In genomic region chr5:57172466-57172961, GRCh38 we compare ENCODE assay signal across 8 cellular contexts. TPM values are rescaled to one million over a fixed set of nuclear protein-coding genes. Genes with fewer than 3 reads are reported as not detected.
DNase-seq lines count a peak whose midpoint lies in the region; ATAC-seq and TF ChIP-seq lines count a peak whose summit lies in the region.

No MANE protein-coding gene starts in this region.

- no peak overlapping the region for H2BK12ac ChIP-seq in H9 (ENCODE audit: insufficient read length, low read depth, low read length)

- H3K36me3 Mint-ChIP-seq in H9 (ENCODE audit: insufficient read depth in 1 of 3, low read depth in 3 of 3) (peaks cover 16 to 23% (median 20%) of the 10 kb centered on the region in 3 experiments), endodermal cell (ENCODE audit: low read depth) (peaks cover 20% of the 10 kb centered on the region), nephron (ENCODE audit: low read depth) (peaks cover 14% of the 10 kb centered on the region)
- H3K36me3 Mint-ChIP-seq in T-helper 2 cell treated with Interferon-gamma antibody and Interleukin-4, amounts not matched to agents 5 μg/mL and 100 μg/mL, for 36 hours (ENCODE audit: low read depth) = peaks cover 24% of the 10 kb centered on the region

- H3K79me1 ChIP-seq in H9 (ENCODE audit: insufficient read depth, low read depth, low read length, poor library complexity, severe bottlenecking) = no peaks in the 10 kb centered on the region

- no peak for DNase-seq in AG10803 (ENCODE audit: low read depth)
- no peak for DNase-seq in H9
- peak; percentile 23 for DNase-seq in T-helper 2 cell treated with Interferon-gamma antibody and Interleukin-4, amounts not matched to agents 5 μg/mL and 100 μg/mL, for 36 hours (ENCODE audit: low spot score)
- DNase-seq in endodermal cell = peak; percentile 51
- no peak for DNase-seq in NK-92 (lab: John Stamatoyannopoulos, UW; ENCODE audit: unreplicated experiment)
- no peak for DNase-seq in NK-92 treated with Interleukin-12 subunit alpha and Interleukin-12 subunit beta, amount 100 ng/mL, for 24 hours (lab: John Stamatoyannopoulos, UW)

- no peak overlapping the region for H4K91ac ChIP-seq in H9 (ENCODE audit: insufficient read length, low read depth, low read length)

- H3K9me3 Mint-ChIP-seq in H9 (peaks cover 0 to 4% of the 10 kb centered on the region in 2 experiments; a peak in 2 of 5 replicates), endodermal cell (peaks cover 1% of the 10 kb centered on the region), nephron (no peaks in the 10 kb centered on the region)
- no peaks in the 10 kb centered on the region for H3K9me3 Mint-ChIP-seq in T-helper 2 cell treated with Interferon-gamma antibody and Interleukin-4, amounts not matched to agents 5 μg/mL and 100 μg/mL, for 36 hours

- H3K4ac ChIP-seq in H9 (ENCODE audit: low read depth, low read length) = no peak overlapping the region

- no peak overlapping the region for H2BK5ac ChIP-seq in H9 (ENCODE audit: insufficient read length, low read length)

- H3K23ac ChIP-seq in H9 (ENCODE audit: insufficient read length, low read depth, low read length) = no peak overlapping the region

- H3K56ac ChIP-seq in H9 (ENCODE audit: insufficient read length, low read depth, low read length) = no peak overlapping the region

- H3K4me1 ChIP-seq in H9 (ENCODE audit: insufficient read depth, low read length) (no peaks in the 10 kb centered on the region), endodermal cell (ENCODE audit: control insufficient read depth, insufficient read depth, low read length) (no peaks in the 10 kb centered on the region)

- H3K79me2 ChIP-seq in H9 (ENCODE audit: insufficient read depth, low read length) = peaks cover 26% of the 10 kb centered on the region; the same call in 1 of the 2 replicates

- H3K9me3 ChIP-seq in H9 (ENCODE audit: control insufficient read depth, low read depth, low read length) (no peaks in the 10 kb centered on the region), endodermal cell (ENCODE audit: control insufficient read depth, low read length) (no peaks in the 10 kb centered on the region)

- H3K4me1 Mint-ChIP-seq in H9 = peaks cover 22 to 26% of the 10 kb centered on the region in 2 experiments
- peaks cover 22% of the 10 kb centered on the region for H3K4me1 Mint-ChIP-seq in T-helper 2 cell treated with Interferon-gamma antibody and Interleukin-4, amounts not matched to agents 5 μg/mL and 100 μg/mL, for 36 hours (ENCODE audit: low read depth)
- peaks cover 13% of the 10 kb centered on the region for H3K4me1 Mint-ChIP-seq in endodermal cell
- peaks cover 30% of the 10 kb centered on the region for H3K4me1 Mint-ChIP-seq in nephron

- H3K4me3 Mint-ChIP-seq in H9 (peak overlapping the region; percentile 98), endodermal cell (peak overlapping the region; percentile 99), nephron (peak overlapping the region; percentile 94 to 95 (median 94))
- peak overlapping the region; percentile 92 for H3K4me3 Mint-ChIP-seq in T-helper 2 cell treated with Interferon-gamma antibody and Interleukin-4, amounts not matched to agents 5 μg/mL and 100 μg/mL, for 36 hours

- no CpG with 5 or more reads among the region's 12 CpGs for WGBS in H9 (ENCODE audit: extremely low coverage, insufficient read length, low lambda C conversion rate)
- WGBS in endodermal cell (ENCODE audit: insufficient coverage in 1 of 2, insufficient read length in 1 of 2), 2 experiments = 1 to 4% methylated on average over 4 to 12 of the region's 12 CpGs

- no peaks in the 10 kb centered on the region for H4K20me1 ChIP-seq in H9 (ENCODE audit: control insufficient read depth, insufficient read depth, insufficient read length)

- no peak overlapping the region for H4K5ac ChIP-seq in H9 (ENCODE audit: insufficient read length, low read depth, low read length)

- H3K9ac ChIP-seq in H9 (ENCODE audit: extremely low read depth, insufficient read length, low read length) = peak overlapping the region; percentile 91
- H3K9ac ChIP-seq in endodermal cell (ENCODE audit: extremely low read depth, low read length, poor library complexity, severe bottlenecking) = peak overlapping the region; percentile 99

- no peak for ATAC-seq in GM19023 (IDR thresholded peaks at IDR 0.05; ENCODE audit: unreplicated experiment)

- H2AFZ ChIP-seq in H9 (ENCODE audit: low read length) = no peak overlapping the region

- peaks cover 19% of the 10 kb centered on the region for H3K36me3 ChIP-seq in endodermal cell (ENCODE audit: control insufficient read depth, insufficient read depth, low read length)

- H2BK120ac ChIP-seq in H9 (ENCODE audit: low read depth, low read length, poor library complexity, severe bottlenecking) = no peak overlapping the region

- H3K14ac ChIP-seq in H9 (ENCODE audit: insufficient read depth, low read length) = no peak overlapping the region

- H3K27ac ChIP-seq in H9 (ENCODE audit: insufficient read length, low read depth, low read length) (no peak overlapping the region), endodermal cell (ENCODE audit: low read depth, low read length) (peak overlapping the region; percentile 100)

- no peaks in the 10 kb centered on the region for H3K27me3 ChIP-seq in H9 (ENCODE audit: insufficient read depth, low read length)
- no peaks in the 10 kb centered on the region for H3K27me3 ChIP-seq in endodermal cell (ENCODE audit: control insufficient read depth, insufficient read depth, low read length, poor library complexity, severe bottlenecking)

- no peak for TF ChIP-seq CTCF in AG10803 (conservative IDR thresholded peaks at IDR 0.05; ENCODE audit: low read length)
- no peak for TF ChIP-seq CTCF in H9 (conservative IDR thresholded peaks at IDR 0.05)
- no peak for TF ChIP-seq CTCF in endodermal cell (conservative IDR thresholded peaks at IDR 0.05)
- TF ChIP-seq CTCF in nephron (IDR thresholded peaks at IDR 0.05; ENCODE audit: unreplicated experiment in 3 of 3) = no peak

- no peak overlapping the region for H3T11ph ChIP-seq in H9 (ENCODE audit: low read length)

- H3K4me2 ChIP-seq in H9 (ENCODE audit: insufficient read depth, insufficient read length, low read length) = peak overlapping the region; percentile 69

- no peak overlapping the region for H2AK5ac ChIP-seq in H9 (ENCODE audit: insufficient read length, low read length)

- H3K27ac Mint-ChIP-seq in H9 (peak overlapping the region; percentile 96 to 99 (median 97); a peak in 5 of 7 replicates), endodermal cell (peak overlapping the region; percentile 98), nephron (peak overlapping the region; percentile 84 to 100 (median 95))
- peak overlapping the region; percentile 98 for H3K27ac Mint-ChIP-seq in T-helper 2 cell treated with Interferon-gamma antibody and Interleukin-4, amounts not matched to agents 5 μg/mL and 100 μg/mL, for 36 hours

- H3K4me3 ChIP-seq in AG10803 (ENCODE audit: low read length) = peak overlapping the region; percentile 96
- H3K4me3 ChIP-seq in endodermal cell (ENCODE audit: low read length) = peak overlapping the region; percentile 100

- no peak overlapping the region for H2BK15ac ChIP-seq in H9 (ENCODE audit: low read depth, low read length)

- peaks cover 3% of the 10 kb centered on the region for H3K23me2 ChIP-seq in H9 (ENCODE audit: insufficient read length, low read depth, low read length, poor library complexity, severe bottlenecking)

- peaks cover 2% of the 10 kb centered on the region; the same call in 1 of the 2 replicates for H3K27me3 Mint-ChIP-seq in H9 (ENCODE audit: low read depth)
- H3K27me3 Mint-ChIP-seq in T-helper 2 cell treated with Interferon-gamma antibody and Interleukin-4, amounts not matched to agents 5 μg/mL and 100 μg/mL, for 36 hours (ENCODE audit: low read depth) = no peaks in the 10 kb centered on the region
- H3K27me3 Mint-ChIP-seq in endodermal cell (ENCODE audit: insufficient read depth) = no peaks in the 10 kb centered on the region
- no peaks in the 10 kb centered on the region for H3K27me3 Mint-ChIP-seq in nephron (ENCODE audit: low read depth)

- no peak overlapping the region for H3K18ac ChIP-seq in H9 (ENCODE audit: insufficient read length, low read depth, low read length)

- no peak overlapping the region for H4K8ac ChIP-seq in H9 (replicated peaks; ENCODE audit: insufficient read length, low read depth, low read length)

- no peak overlapping the region for H2BK20ac ChIP-seq in H9 (ENCODE audit: low read depth, low read length, poor library complexity, severe bottlenecking)

RNA-seq across cellular contexts. Expression of gene GPBP1, which starts 1.3 kb away (rescaled TPM):
- total RNA-seq in H9 (2021) (108 and 112 TPM in 2 replicates), endodermal cell (100 to 1,000 TPM; 109 to 124 TPM)
- polyA plus RNA-seq in endodermal cell (2013, experiment 1 of 2) = 90.3 TPM
- polyA plus RNA-seq in endodermal cell (2013, experiment 2 of 2) = 95.6 TPM

Comparison
In these comparisons a context has a peak if more than half of its experiments do, and no peak if none do; other contexts are left out.
1. DNase-seq: peak in T-helper 2 cell treated with Interferon-gamma antibody and Interleukin-4, amounts not matched to agents 5 μg/mL and 100 μg/mL, for 36 hours (single experiment) and endodermal cell (single experiment); none in AG10803 (single experiment), H9 (single experiment), NK-92 (single experiment) and NK-92 treated with Interleukin-12 subunit alpha and Interleukin-12 subunit beta, amount 100 ng/mL, for 24 hours (single experiment).
2. Peak in every context shown above with its lines, with median percentiles within 50 percentile points of each other: H3K27ac Mint-ChIP-seq and H3K4me3 Mint-ChIP-seq.